In genomic region chr18:61569176-61569892, GRCh38 we compare ENCODE assay signal across 8 cellular contexts.
DNase-seq lines count a peak whose midpoint lies in the region; ATAC-seq and TF ChIP-seq lines count a peak whose summit lies in the region.
"Had no signal": no experiment of that assay in that cellular context is flagged by ENCODE, and none has a peak within 500 bp of the region (broad histone marks: within the 10 kb centered on the region; RNA-seq: fewer than 3 reads in every experiment).

No MANE protein-coding gene starts in this region.

- no peak overlapping the region for H3K9ac ChIP-seq in adipocyte (ENCODE audit: low read length)

- H3K27ac ChIP-seq in thoracic aorta (peak overlapping the region in 1 of 2 donors; percentile 25), stomach (no peak overlapping the region)

- WGBS in stomach, 5 donors: 78 to 94% (median 88%) methylated on average over 9 of the region's 9 CpGs

- H3K9me3 ChIP-seq in adipocyte (ENCODE audit: control insufficient read depth, low read length): peaks cover 3% of the 10 kb centered on the region
- no peaks in the 10 kb centered on the region for H3K9me3 ChIP-seq in thoracic aorta
- H3K9me3 ChIP-seq in stomach: peaks cover 0 to 16% (median 0%) of the 10 kb centered on the region in 4 donors

- H3K4me1 ChIP-seq in adipocyte (ENCODE audit: control insufficient read depth, insufficient read depth, low read length) (peaks cover 13% of the 10 kb centered on the region), thoracic aorta (ENCODE audit: control insufficient read depth in 1 of 2, low read depth in 2 of 2) (peaks cover 5 to 13% of the 10 kb centered on the region in 2 donors), stomach (no peaks in the 10 kb centered on the region)

- H3K4me3 ChIP-seq in adipocyte (ENCODE audit: low read length) (no peak overlapping the region), thoracic aorta (no peak overlapping the region), stomach (no peak overlapping the region)

- H3K9me3 Mint-ChIP-seq in HFFc6: peaks cover 23% of the 10 kb centered on the region
- H3K9me3 Mint-ChIP-seq: activated naive CD4-positive, alpha-beta T cell treated with anti-CD3 and anti-CD28 coated beads, Interleukin-2, amount 50 U/mL, for 24 hours had no signal

- peak overlapping the region; percentile 78 for H3K27ac Mint-ChIP-seq in HFFc6
- H3K27ac Mint-ChIP-seq: activated naive CD4-positive, alpha-beta T cell treated with anti-CD3 and anti-CD28 coated beads, Interleukin-2, amount 50 U/mL, for 24 hours had no signal

- peak; percentile 60 for DNase-seq in HFFc6
- peak; percentile 86 for DNase-seq in adipocyte (ENCODE audit: low read depth)
- DNase-seq in glomerular visceral epithelial cell (ENCODE audit: extremely low spot score): peak; percentile 93
- no peak for DNase-seq in thoracic aorta (ENCODE audit: low spot score)
- DNase-seq in stomach: no peak

- H3K4me1 Mint-ChIP-seq in HFFc6 (ENCODE audit: low read depth): peaks cover 13% of the 10 kb centered on the region
- H3K4me1 Mint-ChIP-seq: activated naive CD4-positive, alpha-beta T cell treated with anti-CD3 and anti-CD28 coated beads, Interleukin-2, amount 50 U/mL, for 24 hours had no signal

- H3K27me3 Mint-ChIP-seq in HFFc6 (ENCODE audit: insufficient read depth): no peaks in the 10 kb centered on the region

- TF ChIP-seq POLR2A in stomach (IDR thresholded peaks at IDR 0.05): no peak

- H3K36me3 ChIP-seq in adipocyte (ENCODE audit: control insufficient read depth, insufficient read depth, low read length, severe bottlenecking) (no peaks in the 10 kb centered on the region), thoracic aorta (no peaks in the 10 kb centered on the region), stomach (no peaks in the 10 kb centered on the region)

- intact Hi-C loops in stomach (cut with DNase I; ENCODE audit: low total_unique reads): no loop called here

- peaks cover 51% of the 10 kb centered on the region for H3K36me3 Mint-ChIP-seq in HFFc6 (ENCODE audit: low read depth)
- H3K36me3 Mint-ChIP-seq: activated naive CD4-positive, alpha-beta T cell treated with anti-CD3 and anti-CD28 coated beads, Interleukin-2, amount 50 U/mL, for 24 hours had no signal

- TF ChIP-seq CTCF in HFFc6 (IDR thresholded peaks at IDR 0.05) (no peak), thoracic aorta (IDR thresholded peaks at IDR 0.05) (no peak), stomach (IDR thresholded peaks at IDR 0.05) (no peak)

- H3K27me3 ChIP-seq in adipocyte (replicated peaks; ENCODE audit: control insufficient read depth, insufficient read depth, low read length): no peaks in the 10 kb centered on the region
- no peaks in the 10 kb centered on the region for H3K27me3 ChIP-seq in thoracic aorta (replicated peaks; ENCODE audit: insufficient read depth)
- H3K27me3 ChIP-seq in stomach: no peaks in the 10 kb centered on the region

- ATAC-seq in thoracic aorta (ENCODE audit: insufficient number of reproducible peaks, low FRiP score, low read depth) (peak; percentile 59), HG02759 (IDR thresholded peaks at IDR 0.05; ENCODE audit: unreplicated experiment) (no peak), HG03460 (IDR thresholded peaks at IDR 0.05; ENCODE audit: unreplicated experiment) (no peak)

- peak overlapping the region; percentile 24; the same call in 1 of the 2 replicates for H3K4me3 Mint-ChIP-seq in HFFc6
- H3K4me3 Mint-ChIP-seq: activated naive CD4-positive, alpha-beta T cell treated with anti-CD3 and anti-CD28 coated beads, Interleukin-2, amount 50 U/mL, for 24 hours had no signal

- no peak for TF ChIP-seq EP300 in stomach (IDR thresholded peaks at IDR 0.05)

Comparison
In these comparisons a context has a peak if more than half of its experiments do, and no peak if none do; other contexts are left out.
1. DNase-seq: peak in HFFc6 (single experiment), adipocyte (single experiment) and glomerular visceral epithelial cell (single experiment); none in thoracic aorta (single experiment) and stomach (single experiment).